ENCODE assay signal across 8 cellular contexts in the genomic region with DNA sequence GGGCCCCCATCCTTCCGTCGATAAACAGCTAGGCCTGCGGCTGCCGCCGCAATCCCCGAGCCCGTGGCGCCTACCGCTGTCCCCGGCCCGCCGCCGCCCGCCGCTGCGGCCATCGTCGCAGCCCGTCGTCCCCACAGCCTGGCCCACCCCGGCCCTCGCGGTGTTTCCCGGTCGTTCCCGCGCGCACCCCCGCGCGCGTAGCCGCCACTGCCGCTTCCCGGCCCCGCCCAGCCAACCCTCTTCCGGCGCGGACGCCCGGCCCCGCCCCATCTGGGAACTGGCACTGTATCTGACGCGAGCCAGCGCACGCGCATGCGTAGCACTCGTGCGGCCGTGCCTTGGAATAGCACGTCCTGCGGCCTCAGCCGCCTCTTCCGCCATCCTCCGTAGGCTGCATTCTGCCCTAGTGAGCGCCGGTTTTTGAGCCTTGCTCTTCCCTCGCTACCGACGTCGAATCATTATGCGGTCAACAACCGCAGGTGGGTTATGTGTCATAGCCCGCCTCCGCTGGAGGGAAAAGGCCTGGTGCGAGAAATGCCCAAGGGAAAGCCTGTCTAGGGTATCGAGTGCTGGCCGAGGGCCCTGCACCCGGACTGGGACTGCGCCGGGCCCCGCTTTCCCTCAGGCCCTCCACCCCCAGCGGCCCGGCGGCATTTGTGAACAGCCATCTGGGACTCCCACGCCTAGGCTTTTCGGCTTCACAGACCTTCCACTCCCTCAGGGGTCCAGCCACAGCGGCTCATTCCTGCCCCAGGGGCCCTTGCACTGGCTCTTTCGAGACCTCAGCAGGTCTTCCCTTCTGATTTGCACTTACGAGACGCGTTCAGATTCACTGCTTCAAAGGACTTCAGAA.
DNase-seq lines count a peak whose midpoint lies in the region; ATAC-seq and TF ChIP-seq lines count a peak whose summit lies in the region.

Gene SMARCC1, minus strand, starts transcription at position 209 of the 853 bp plus-strand sequence. Its CDS starts 96 bp downstream, at position 113.

- peak; percentile 79 for ATAC-seq in HG03196 (IDR thresholded peaks at IDR 0.05; ENCODE audit: unreplicated experiment)

- in situ Hi-C loops in GM18951 (cut with MboI; ENCODE audit: low sequenced_read_pairs, unreplicated experiment): no loop called here

- DNase-seq in AG08396 (ENCODE audit: low spot score) (peak; percentile 99), NCI-H345 (lab: John Stamatoyannopoulos, UW) (peak; percentile 95), iris pigment epithelial cell (ENCODE audit: low read depth) (peak; percentile 96)
- peak; percentile 93 to 97 (median 96) for DNase-seq in activated CD4-positive, CD25-positive, alpha-beta regulatory T cell (lab: John Stamatoyannopoulos, UW)
- DNase-seq in central memory CD4-positive, alpha-beta T cell: peak; percentile 97
- DNase-seq in stimulated activated CD4-positive, alpha-beta T cell treated with anti-CD3 and anti-CD28 coated beads, Interleukin-12 subunit alpha, Interleukin-12 subunit beta, amount 100 ng/mL, for 4 hours: peak; percentile 96

- peak; percentile 92 for TF ChIP-seq POLR2A in GM18951 (IDR thresholded peaks at IDR 0.05; ENCODE audit: extremely low read depth, insufficient read depth, insufficient read length)

Comparison
In these comparisons a context has a peak if more than half of its experiments do, and no peak if none do; other contexts are left out.
1. Peak in every context shown above with its lines: DNase-seq and ATAC-seq.